Comparison of ENCODE assay signal across 10 cellular contexts in the genomic region with DNA sequence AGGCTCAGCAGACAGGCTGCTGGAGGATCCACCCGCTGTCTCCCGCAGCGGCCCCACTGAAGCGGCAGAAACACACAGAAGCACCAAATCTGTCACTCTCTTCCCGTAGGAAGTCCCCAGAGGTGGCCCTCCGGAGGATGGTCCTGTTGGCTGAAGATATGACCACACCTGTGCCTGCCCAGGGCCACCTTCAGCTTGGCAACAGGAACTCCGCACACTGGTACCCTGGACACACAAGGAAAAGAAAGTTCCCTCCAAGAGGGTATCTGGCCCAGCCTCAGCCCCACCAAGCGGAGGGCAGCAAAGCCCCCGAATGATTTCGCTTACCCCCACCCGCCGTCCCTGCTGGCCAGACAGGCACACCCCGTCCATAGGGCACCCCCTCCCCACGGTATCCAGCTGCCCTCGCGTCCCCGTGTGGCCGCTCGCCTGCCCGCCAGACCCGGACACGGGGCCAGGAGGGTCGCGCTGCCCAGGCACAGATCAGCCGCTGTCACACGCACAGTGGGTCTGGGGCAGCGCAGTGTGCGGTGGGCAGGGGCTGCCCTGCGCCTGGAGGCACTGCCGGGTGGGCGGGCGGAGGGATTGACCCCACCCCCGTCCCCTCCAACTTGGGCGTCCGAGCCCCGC. TPM values are rescaled to one million over a fixed set of nuclear protein-coding genes. Genes with fewer than 3 reads are reported as not detected.
DNase-seq lines count a peak whose midpoint lies in the region; ATAC-seq, FAIRE-seq and TF ChIP-seq lines count a peak whose summit lies in the region.
"Had no signal": no experiment of that assay in that cellular context is flagged by ENCODE, and none has a peak within 500 bp of the region (broad histone marks: within the 10 kb centered on the region; RNA-seq: fewer than 3 reads in every experiment).

No MANE protein-coding gene starts in this region.

- no peak for FAIRE-seq in small intestine (lab: Jason Lieb, UNC)
- FAIRE-seq: colon, G401.6 had no signal

- intact Hi-C loops in activated CD4-positive, alpha-beta T cell treated with anti-CD3 and anti-CD28 coated beads, Interleukin-2, amount 10 ng/mL, durations not matched to agents 24 days and 14 days (cut with micrococcal nuclease), result loop anchor here (1.0 to 2.0 kb wide), 2 partner anchors 9 to 61 kb away; partner anchors contain the start of genes PHRF1 and RNH1
- intact Hi-C loops in heart right ventricle (cut with DNase I), result no loop called here

- DNase-seq in activated CD4-positive, alpha-beta T cell treated with anti-CD3 and anti-CD28 coated beads, Interleukin-2, amount 10 ng/mL, durations not matched to agents 24 days and 14 days, result no peak
- DNase-seq in activated CD4-positive, alpha-beta T cell treated with anti-CD3 and anti-CD28 coated beads for 4 hours, result no peak
- DNase-seq in WERI-Rb-1, result no peak
- DNase-seq in heart right ventricle, result no peak
- DNase-seq in small intestine, result no peak
- no peak for DNase-seq in ecto neural progenitor cell (ENCODE audit: low spot score)

- no peaks in the 10 kb centered on the region for H3K9me3 ChIP-seq in WERI-Rb-1 (ENCODE audit: severe bottlenecking)
- H3K9me3 ChIP-seq in heart right ventricle, result no peaks in the 10 kb centered on the region
- H3K9me3 ChIP-seq in small intestine (ENCODE audit: control insufficient read depth, low read depth), result no peaks in the 10 kb centered on the region

- H3K27ac Mint-ChIP-seq in activated CD4-positive, alpha-beta T cell treated with anti-CD3 and anti-CD28 coated beads, Interleukin-2, amount 10 ng/mL, durations not matched to agents 24 days and 14 days, result peak overlapping the region; percentile 81

- peak overlapping the region; percentile 71 for H3K4me3 ChIP-seq in WERI-Rb-1 (ENCODE audit: low read depth, low read length)
- peak overlapping the region; percentile 21 to 80 (median 73) for H3K4me3 ChIP-seq in heart right ventricle
- H3K4me3 ChIP-seq in small intestine (ENCODE audit: low read depth in 1 of 2, low read length in 2 of 2), result peak overlapping the region; percentile 60 to 87

- no peaks in the 10 kb centered on the region for H3K27me3 Mint-ChIP-seq in activated CD4-positive, alpha-beta T cell treated with anti-CD3 and anti-CD28 coated beads, Interleukin-2, amount 10 ng/mL, durations not matched to agents 24 days and 14 days

- H3K4me1 Mint-ChIP-seq in activated CD4-positive, alpha-beta T cell treated with anti-CD3 and anti-CD28 coated beads, Interleukin-2, amount 10 ng/mL, durations not matched to agents 24 days and 14 days, result peaks cover 16% of the 10 kb centered on the region

- peaks cover 4% of the 10 kb centered on the region; the same call in 1 of the 2 replicates for H3K36me3 ChIP-seq in WERI-Rb-1
- peaks cover 0 to 8% (median 0%) of the 10 kb centered on the region in 9 donors for H3K36me3 ChIP-seq in heart right ventricle
- H3K36me3 ChIP-seq in small intestine (ENCODE audit: control insufficient read depth in 2 of 2, insufficient read depth in 2 of 2, low read length in 2 of 2), result peaks cover 0 to 2% of the 10 kb centered on the region in 2 donors

- no peaks in the 10 kb centered on the region for H3K27me3 ChIP-seq in WERI-Rb-1 (ENCODE audit: insufficient read depth, low read depth, severe bottlenecking)
- H3K27me3 ChIP-seq in heart right ventricle, result no peaks in the 10 kb centered on the region
- H3K27me3 ChIP-seq in small intestine (ENCODE audit: control insufficient read depth in 2 of 2, insufficient read depth in 2 of 2, low read length in 2 of 2), result peaks cover 0 to 2% of the 10 kb centered on the region in 2 donors

- peak in 5 of 8 donors; percentile 8 to 32 (median 13) for ATAC-seq in heart right ventricle
- no peak for ATAC-seq in HG02678 (IDR thresholded peaks at IDR 0.05; ENCODE audit: unreplicated experiment)
- no peak for ATAC-seq in GM21825 (IDR thresholded peaks at IDR 0.05; ENCODE audit: unreplicated experiment)

- TF ChIP-seq CTCF in WERI-Rb-1 (IDR thresholded peaks at IDR 0.05; ENCODE audit: low read depth, low read length) (no peak), heart right ventricle (IDR thresholded peaks at IDR 0.05) (no peak)

- H3K4me1 ChIP-seq in heart right ventricle (peaks cover 6 to 25% (median 18%) of the 10 kb centered on the region in 9 donors), small intestine (ENCODE audit: control insufficient read depth in 2 of 2, insufficient read depth in 1 of 2, low read depth in 1 of 2, low read length in 1 of 2) (peaks cover 3 to 7% of the 10 kb centered on the region in 2 donors)

- peak overlapping the region; percentile 89 for H3K4me3 Mint-ChIP-seq in activated CD4-positive, alpha-beta T cell treated with anti-CD3 and anti-CD28 coated beads, Interleukin-2, amount 10 ng/mL, durations not matched to agents 24 days and 14 days

- WGBS in heart right ventricle, 2 donors, result 16 to 25% methylated on average over 36 of the region's 36 CpGs
- 30 to 42% (median 37%) methylated on average over 26 to 36 of the region's 36 CpGs for WGBS in small intestine, 3 donors

- H3K36me3 Mint-ChIP-seq in activated CD4-positive, alpha-beta T cell treated with anti-CD3 and anti-CD28 coated beads, Interleukin-2, amount 10 ng/mL, durations not matched to agents 24 days and 14 days (ENCODE audit: low read depth), result peaks cover 16% of the 10 kb centered on the region

- H3K27ac ChIP-seq in WERI-Rb-1 (peak overlapping the region; percentile 45), heart right ventricle (peak overlapping the region; percentile 68 to 100 (median 95)), small intestine (ENCODE audit: low read depth in 1 of 2, low read length in 1 of 2) (peak overlapping the region; percentile 43 to 79)

- no peaks in the 10 kb centered on the region for H3K9me3 Mint-ChIP-seq in activated CD4-positive, alpha-beta T cell treated with anti-CD3 and anti-CD28 coated beads, Interleukin-2, amount 10 ng/mL, durations not matched to agents 24 days and 14 days

RNA-seq across cellular contexts. Expression of gene RASSF7, which starts 7.0 kb away (rescaled TPM):
- total RNA-seq in activated CD4-positive, alpha-beta T cell treated with anti-CD3 and anti-CD28 coated beads, Interleukin-2, amount 10 ng/mL, durations not matched to agents 24 days and 14 days, result 21.8 and 23.1 TPM in 2 replicates
- 1 to 10 TPM in 9 of 10 donors, under 1 TPM in 1; 0.96 to 4.0 (median 2.1) TPM for total RNA-seq in heart right ventricle
- 10 to 100 TPM in 1 of 2 donors, 1 to 10 TPM in 1; 6.9 to 14.2 TPM for polyA plus RNA-seq in heart right ventricle
- polyA plus RNA-seq in small intestine, result 100 to 1,000 TPM in 2 of 3 donors, 10 to 100 TPM in 1; 71.5 to 174 (median 169) TPM

RNA-seq across cellular contexts. Expression of gene LMNTD2, which starts 7.2 kb away (rescaled TPM):
- 0.47 and 1.1 TPM in 2 replicates for total RNA-seq in activated CD4-positive, alpha-beta T cell treated with anti-CD3 and anti-CD28 coated beads, Interleukin-2, amount 10 ng/mL, durations not matched to agents 24 days and 14 days
- total RNA-seq in heart right ventricle, result under 1 TPM in 8 of 10 donors, not detected in 2; 0.30 to 0.72 (median 0.45) TPM
- polyA plus RNA-seq in heart right ventricle, result 1 to 10 TPM in 1 of 2 donors, under 1 TPM in 1; 0.41 to 1.4 TPM
- polyA plus RNA-seq in small intestine, result 10 to 100 TPM in 2 of 3 donors, 1 to 10 TPM in 1; 4.7 to 26.4 (median 18.6) TPM

RNA-seq across cellular contexts. Expression of gene PHRF1, which starts 8.5 kb away (rescaled TPM):
- 54.8 and 57.4 TPM in 2 replicates for total RNA-seq in activated CD4-positive, alpha-beta T cell treated with anti-CD3 and anti-CD28 coated beads, Interleukin-2, amount 10 ng/mL, durations not matched to agents 24 days and 14 days
- total RNA-seq in heart right ventricle, result 10 to 100 TPM; 14.7 to 23.0 (median 18.5) TPM
- polyA plus RNA-seq in heart right ventricle (10 to 100 TPM; 10.5 to 19.1 TPM), small intestine (10 to 100 TPM; 14.6 to 25.0 (median 22.1) TPM)

RNA-seq across cellular contexts. Expression of gene LRRC56, which starts 30.4 kb away (rescaled TPM):
- 2.1 and 2.3 TPM in 2 replicates for total RNA-seq in activated CD4-positive, alpha-beta T cell treated with anti-CD3 and anti-CD28 coated beads, Interleukin-2, amount 10 ng/mL, durations not matched to agents 24 days and 14 days
- under 1 TPM in 8 of 10 donors, not detected in 2; 0.13 to 0.49 (median 0.19) TPM for total RNA-seq in heart right ventricle
- polyA plus RNA-seq in heart right ventricle (under 1 TPM; 0.26 to 0.37 TPM), small intestine (1 to 10 TPM in 1 of 3 donors, under 1 TPM in 2; 0.54 to 1.2 (median 0.89) TPM)

RNA-seq across cellular contexts. Expression of gene HRAS, which starts 32.4 kb away (rescaled TPM):
- 70.8 and 94.4 TPM in 2 replicates for total RNA-seq in activated CD4-positive, alpha-beta T cell treated with anti-CD3 and anti-CD28 coated beads, Interleukin-2, amount 10 ng/mL, durations not matched to agents 24 days and 14 days
- 10 to 100 TPM; 44.7 to 61.1 (median 54.5) TPM for total RNA-seq in heart right ventricle
- 100 to 1,000 TPM; 107 to 132 TPM for polyA plus RNA-seq in heart right ventricle
- polyA plus RNA-seq in small intestine, result 100 to 1,000 TPM in 2 of 3 donors, 10 to 100 TPM in 1; 57.0 to 142 (median 128) TPM

Comparison
In these comparisons a context has a peak if more than half of its experiments do, and no peak if none do; other contexts are left out.
1. H3K27ac ChIP-seq: peak in every context shown above with its lines; median percentile 95 in heart right ventricle; 61 in small intestine; 45 in WERI-Rb-1.
2. ATAC-seq: peak in heart right ventricle (5 of 8); none in HG02678 (single experiment) and GM21825 (single experiment).
3. Peak in every context shown above with its lines, with median percentiles within 50 percentile points of each other: H3K4me3 ChIP-seq.